15 cellular contexts compared by ENCODE assay signal in genomic region chr17:72353502-72353901, GRCh38.
"Had no signal": no experiment of that assay in that cellular context is flagged by ENCODE, and none has a peak within 500 bp of the region (broad histone marks: within the 10 kb centered on the region; RNA-seq: fewer than 3 reads in every experiment).

No MANE protein-coding gene starts in this region.

- H3K36me3 Mint-ChIP-seq: activated naive CD4-positive, alpha-beta T cell treated with anti-CD3 and anti-CD28 coated beads, Interleukin-2, amount 50 U/mL, for 72 hours; memory B cell had no signal

- H3K4me3 Mint-ChIP-seq: activated T-cell treated with anti-CD3 and anti-CD28 coated beads, Interleukin-2, amount 50 U/mL, for 4 hours; memory B cell; T-helper 17 cell had no signal

- H3K27me3 ChIP-seq: breast epithelium, vagina had no signal

- FAIRE-seq: colon, endothelial cell of umbilical vein, islet of Langerhans had no signal

- H3K9me3 ChIP-seq: breast epithelium, left lung, vagina had no signal

- H3K4me3 ChIP-seq: breast epithelium, left lung, tibial artery, vagina had no signal

- H3K36me3 ChIP-seq: breast epithelium, left lung, tibial artery, vagina had no signal

- ATAC-seq: activated CD4-positive, CD25-positive, alpha-beta regulatory T cell treated with anti-CD3 and anti-CD28 coated beads, Interleukin-2, amount 50 U/mL, for 24 hours; activated naive CD4-positive, alpha-beta T cell treated with anti-CD3 and anti-CD28 coated beads, Interleukin-2, amount 50 U/mL, for 72 hours; activated T-cell treated with anti-CD3 and anti-CD28 coated beads, Interleukin-2, amount 50 U/mL, for 4 hours; left lung; T-helper 17 cell had no signal

- H3K4me1 ChIP-seq: breast epithelium, left lung, tibial artery, vagina had no signal

- H3K27ac ChIP-seq: breast epithelium, left lung, tibial artery, vagina had no signal

- H3K4me1 Mint-ChIP-seq: memory B cell, T-helper 17 cell had no signal

- H3K27ac Mint-ChIP-seq: activated naive CD4-positive, alpha-beta T cell treated with anti-CD3 and anti-CD28 coated beads, Interleukin-2, amount 50 U/mL, for 72 hours; memory B cell; T-helper 17 cell had no signal

- DNase-seq: activated effector memory CD4-positive, alpha-beta T cell treated with anti-CD3 and anti-CD28 coated beads, Interleukin-2, amount 50 U/mL, for 16 hours; activated T-cell treated with anti-CD3 and anti-CD28 coated beads, Interleukin-2, amount 50 U/mL, for 4 hours; amniotic stem cell; foreskin melanocyte; left lung; T-helper 17 cell; tibial artery had no signal
